16 cellular contexts compared by ENCODE assay signal in genomic region chr2:196284033-196284844, GRCh38.
DNase-seq lines count a peak whose midpoint lies in the region; ATAC-seq and TF ChIP-seq lines count a peak whose summit lies in the region.
"Had no signal": no experiment of that assay in that cellular context is flagged by ENCODE, and none has a peak within 500 bp of the region (broad histone marks: within the 10 kb centered on the region; RNA-seq: fewer than 3 reads in every experiment).

No MANE protein-coding gene starts in this region.

- TF ChIP-seq CTCF in AG10803 (conservative IDR thresholded peaks at IDR 0.05; ENCODE audit: low read length) = no peak
- no peak for TF ChIP-seq CTCF in endodermal cell (conservative IDR thresholded peaks at IDR 0.05)

- no peak overlapping the region for H3K9ac ChIP-seq in Karpas-422 (ENCODE audit: low read length)
- no peak overlapping the region for H3K9ac ChIP-seq in endodermal cell (ENCODE audit: extremely low read depth, low read length, poor library complexity, severe bottlenecking)

- peaks cover 20% of the 10 kb centered on the region for H3K9me3 Mint-ChIP-seq in endodermal cell
- H3K9me3 Mint-ChIP-seq in effector memory CD8-positive, alpha-beta T cell = no peaks in the 10 kb centered on the region
- H3K9me3 Mint-ChIP-seq: naive thymus-derived CD8-positive, alpha-beta T cell had no signal

- no peaks in the 10 kb centered on the region for H4K20me1 ChIP-seq in Karpas-422 (ENCODE audit: insufficient read depth, low read depth, low read length)

- ATAC-seq in effector memory CD8-positive, alpha-beta T cell (replicated peaks) = no peak
- ATAC-seq: activated CD4-positive, CD25-positive, alpha-beta regulatory T cell treated with anti-CD3 and anti-CD28 coated beads, Interleukin-2, amount 50 U/mL, for 24 hours; naive thymus-derived CD8-positive, alpha-beta T cell had no signal

- H3K4me3 ChIP-seq in AG10803 (ENCODE audit: low read length) (no peak overlapping the region), Karpas-422 (ENCODE audit: low read length) (no peak overlapping the region), endodermal cell (ENCODE audit: low read length) (peak overlapping the region; percentile 45)
- H3K4me3 ChIP-seq: PC-9, suprapubic skin had no signal

- H3K36me3 ChIP-seq in Karpas-422 (ENCODE audit: insufficient read depth, low read length) (no peaks in the 10 kb centered on the region), endodermal cell (ENCODE audit: control insufficient read depth, insufficient read depth, low read length) (no peaks in the 10 kb centered on the region)
- H3K36me3 ChIP-seq: suprapubic skin had no signal

- no peaks in the 10 kb centered on the region for H3K79me2 ChIP-seq in Karpas-422 (ENCODE audit: low read length)

- WGBS in endodermal cell (ENCODE audit: insufficient coverage in 1 of 2, insufficient read length in 1 of 2), 2 experiments = 93% methylated on average over 4 of the region's 4 CpGs; no CpG with 5 or more reads in 1 of the 2 experiments

- DNase-seq in AG10803 (ENCODE audit: low read depth) = peak; percentile 48
- DNase-seq in Karpas-422 = peak; percentile 37
- DNase-seq in endodermal cell = no peak
- peak; percentile 62 to 67 for DNase-seq in lung microvascular endothelial cell (ENCODE audit: low read depth in 2 of 2)
- DNase-seq in NCI-H1092 (lab: John Stamatoyannopoulos, UW) = no peak
- no peak for DNase-seq in Kasumi-1 (lab: John Stamatoyannopoulos, UW)
- no peak for DNase-seq in central memory CD4-positive, alpha-beta T cell
- no peak for DNase-seq in effector memory CD8-positive, alpha-beta T cell
- DNase-seq: activated naive CD8-positive, alpha-beta T cell treated with anti-CD3 and anti-CD28 coated beads for 36 hours; cerebellar nuclear complex; naive thymus-derived CD8-positive, alpha-beta T cell; NCI-H1694 treated with DMSO at 0.1 percent for 48 hours; NCI-H510A; PC-9 had no signal

- H3K27ac ChIP-seq in Karpas-422 (ENCODE audit: low read length) (no peak overlapping the region), endodermal cell (ENCODE audit: low read depth, low read length) (no peak overlapping the region)
- H3K27ac ChIP-seq: PC-9, suprapubic skin had no signal

- H3K9me3 ChIP-seq in Karpas-422 (ENCODE audit: low read length) = no peaks in the 10 kb centered on the region
- H3K9me3 ChIP-seq in endodermal cell (ENCODE audit: control insufficient read depth, low read length) = peaks cover 28% of the 10 kb centered on the region
- H3K9me3 ChIP-seq: suprapubic skin had no signal

- H3K4me1 ChIP-seq in Karpas-422 (ENCODE audit: low read length) (no peaks in the 10 kb centered on the region; the same call in 1 of the 2 replicates), endodermal cell (ENCODE audit: control insufficient read depth, insufficient read depth, low read length) (peaks cover 6% of the 10 kb centered on the region)

- no peak overlapping the region for H2AFZ ChIP-seq in Karpas-422 (ENCODE audit: low read length)
- H2AFZ ChIP-seq: PC-9 had no signal

- peaks cover 12% of the 10 kb centered on the region for H3K36me3 Mint-ChIP-seq in endodermal cell (ENCODE audit: low read depth)
- H3K36me3 Mint-ChIP-seq in effector memory CD8-positive, alpha-beta T cell (ENCODE audit: insufficient read depth) = no peaks in the 10 kb centered on the region

- H3K4me1 Mint-ChIP-seq in endodermal cell = peaks cover 7% of the 10 kb centered on the region
- H3K4me1 Mint-ChIP-seq in effector memory CD8-positive, alpha-beta T cell (ENCODE audit: low read depth in 2 of 2) = peaks cover 7 to 16% of the 10 kb centered on the region in 2 donors

- H3K4me2 ChIP-seq in Karpas-422 (ENCODE audit: low read depth, low read length, poor library complexity, severe bottlenecking) = no peak overlapping the region
- H3K4me2 ChIP-seq: PC-9 had no signal

- H3K27me3 ChIP-seq in Karpas-422 (ENCODE audit: low read length) = no peaks in the 10 kb centered on the region
- H3K27me3 ChIP-seq in endodermal cell (ENCODE audit: control insufficient read depth, insufficient read depth, low read length, poor library complexity, severe bottlenecking) = no peaks in the 10 kb centered on the region
- H3K27me3 ChIP-seq: suprapubic skin had no signal

- H3K27ac Mint-ChIP-seq in endodermal cell = no peak overlapping the region
- H3K27ac Mint-ChIP-seq in effector memory CD8-positive, alpha-beta T cell = peak overlapping the region in 1 of 2 donors; percentile 7
- H3K27ac Mint-ChIP-seq: activated naive CD8-positive, alpha-beta T cell treated with anti-CD3 and anti-CD28 coated beads for 36 hours had no signal

- H3K27me3 Mint-ChIP-seq in endodermal cell (ENCODE audit: insufficient read depth) = no peaks in the 10 kb centered on the region
- H3K27me3 Mint-ChIP-seq in effector memory CD8-positive, alpha-beta T cell = peaks cover 3 to 7% of the 10 kb centered on the region in 2 donors
- H3K27me3 Mint-ChIP-seq: activated naive CD8-positive, alpha-beta T cell treated with anti-CD3 and anti-CD28 coated beads for 36 hours; naive thymus-derived CD8-positive, alpha-beta T cell had no signal

- no peaks in the 10 kb centered on the region for H3K9me2 ChIP-seq in Karpas-422 (replicated peaks; ENCODE audit: insufficient read depth, low read length)

- H3K4me3 Mint-ChIP-seq in endodermal cell = no peak overlapping the region
- H3K4me3 Mint-ChIP-seq in effector memory CD8-positive, alpha-beta T cell = no peak overlapping the region
- H3K4me3 Mint-ChIP-seq: activated naive CD8-positive, alpha-beta T cell treated with anti-CD3 and anti-CD28 coated beads for 36 hours; naive thymus-derived CD8-positive, alpha-beta T cell had no signal

Comparison
In these comparisons a context has a peak if more than half of its experiments do, and no peak if none do; other contexts are left out.
1. DNase-seq: peak in AG10803 (single experiment), Karpas-422 (single experiment) and lung microvascular endothelial cell (2 of 2); none in endodermal cell (single experiment), NCI-H1092 (single experiment), Kasumi-1 (0 of 2), central memory CD4-positive, alpha-beta T cell (single experiment) and effector memory CD8-positive, alpha-beta T cell (0 of 3).